Comparison of ENCODE assay signal across 8 cellular contexts in the genomic region with DNA sequence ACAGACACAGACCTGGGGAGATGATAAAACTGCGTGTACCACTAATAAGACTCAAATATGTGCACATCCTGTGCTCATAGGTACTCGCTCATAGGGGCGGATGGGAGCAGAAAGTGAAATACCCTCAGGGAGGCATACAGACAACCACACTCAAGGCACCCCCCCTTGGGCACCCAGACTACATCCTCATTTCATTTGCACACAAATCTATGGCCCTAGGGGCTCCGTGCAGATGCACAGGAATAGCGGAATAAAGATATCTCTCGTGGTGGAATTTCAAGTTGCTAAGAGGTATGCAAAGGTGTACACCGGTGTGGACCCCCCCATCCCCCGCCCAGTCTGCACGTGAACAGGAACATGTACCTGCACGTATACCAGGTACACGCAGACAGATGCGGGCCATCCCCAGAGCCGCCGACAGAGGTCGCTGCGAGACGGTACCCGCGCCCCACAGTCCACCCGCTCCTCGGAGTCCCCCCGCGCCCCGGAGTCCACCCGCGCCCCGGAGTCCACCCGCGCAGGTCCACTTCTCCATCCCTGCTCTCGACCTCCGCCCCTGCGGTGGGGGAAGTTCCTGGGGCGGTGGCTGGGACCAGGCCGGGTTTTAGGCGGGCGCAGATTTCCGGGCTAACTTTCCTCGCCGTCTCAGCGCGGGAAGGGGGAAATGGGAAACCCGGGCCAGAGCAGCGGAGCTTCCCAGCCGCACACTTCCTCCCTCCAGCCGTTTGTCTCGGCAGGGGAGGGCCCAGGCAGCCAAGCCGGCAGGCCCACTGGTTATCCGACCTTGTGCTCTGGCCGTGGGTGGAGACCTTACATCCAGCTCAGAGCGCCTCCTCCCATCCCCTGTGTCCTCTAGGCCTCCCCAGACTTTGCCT. TPM values are rescaled to one million over a fixed set of nuclear protein-coding genes. Genes with fewer than 3 reads are reported as not detected.
A peak's percentile ranks its signal among the peaks of the same experiment; 100 is the strongest.
DNase-seq lines count a peak whose midpoint lies in the region; FAIRE-seq and TF ChIP-seq lines count a peak whose summit lies in the region.

No MANE protein-coding gene starts in this region.

- peak overlapping the region in 1 of 2 donors; percentile 32 for H3K9ac ChIP-seq in duodenal mucosa (ENCODE audit: low read depth in 1 of 2, low read length in 2 of 2)

- H3K27me3 ChIP-seq in duodenal mucosa (ENCODE audit: control insufficient read depth in 1 of 2, insufficient read depth in 2 of 2, low read length in 2 of 2): peaks cover 0 to 2% of the 10 kb centered on the region in 2 donors

- H3K4me3 ChIP-seq in duodenal mucosa (ENCODE audit: low read depth in 1 of 2, low read length in 2 of 2): peak overlapping the region; percentile 55 to 57

- in situ Hi-C loops in G401 (cut with HindIII; ENCODE audit: low sequenced_read_pairs): no loop called here

- DNase-seq in G401 (ENCODE audit: low spot score) (peak; percentile 40), H54 (ENCODE audit: insufficient read length, low spot score) (peak; percentile 62), NCI-H1930 (lab: John Stamatoyannopoulos, UW) (peak; percentile 11 to 27), medulla oblongata (ENCODE audit: extremely low spot score) (peak; percentile 28), epidermal melanocyte (ENCODE audit: insufficient read length, low spot score) (no peak)
- DNase-seq in activated CD4-positive, alpha-beta T cell treated with anti-CD3 and anti-CD28 coated beads, Interleukin-2, amount 50 U/mL, for 1 hour: peak; percentile 78
- peak; percentile 45 to 48 for DNase-seq in stimulated activated CD8-positive, alpha-beta memory T cell treated with anti-CD3 and anti-CD28 coated beads, Interleukin-15, amount 100 ng/mL, for 4 hours (ENCODE audit: low read depth in 2 of 2)

- peaks cover 4% of the 10 kb centered on the region in 2 donors for H3K4me1 ChIP-seq in duodenal mucosa (ENCODE audit: control insufficient read depth in 1 of 2, insufficient read depth in 2 of 2, low read length in 2 of 2)

- TF ChIP-seq POLR2A in H54 (IDR thresholded peaks at IDR 0.05; ENCODE audit: low read depth, low read length): peak; percentile 16; the same call in 1 of the 2 replicates

- FAIRE-seq in H54 (lab: Jason Lieb, UNC): no peak

- H3K36me3 ChIP-seq in duodenal mucosa (ENCODE audit: control insufficient read depth in 1 of 2, insufficient read depth in 2 of 2, low read length in 2 of 2): no peaks in the 10 kb centered on the region

- H3K27ac ChIP-seq in duodenal mucosa (ENCODE audit: low read depth, low read length): no peak overlapping the region

- H3K9me3 ChIP-seq in duodenal mucosa (ENCODE audit: control insufficient read depth in 1 of 2, low read length in 2 of 2): no peaks in the 10 kb centered on the region

RNA-seq across cellular contexts. Expression of gene IL12B, which starts 1.0 kb away (rescaled TPM):
- not detected in 2 replicates for total RNA-seq in G401 (2014; rRNA removed; shearing (Covaris generic))
